17 cellular contexts compared by ENCODE assay signal in genomic region chr4:118221193-118221800, GRCh38.
DNase-seq lines count a peak whose midpoint lies in the region; ATAC-seq and TF ChIP-seq lines count a peak whose summit lies in the region.
"Had no signal": no experiment of that assay in that cellular context is flagged by ENCODE, and none has a peak within 500 bp of the region (broad histone marks: within the 10 kb centered on the region; RNA-seq: fewer than 3 reads in every experiment).

No MANE protein-coding gene starts in this region.

- ATAC-seq in HG03565 (IDR thresholded peaks at IDR 0.05; ENCODE audit: unreplicated experiment) (no peak), HG02759 (IDR thresholded peaks at IDR 0.05; ENCODE audit: unreplicated experiment) (no peak)

- no peak for TF ChIP-seq CTCF in Loucy (conservative IDR thresholded peaks at IDR 0.05; ENCODE audit: low read length)
- no peak for TF ChIP-seq CTCF in smooth muscle cell (IDR thresholded peaks at IDR 0.05; ENCODE audit: borderline replicate concordance, insufficient read depth, poor library complexity, severe bottlenecking)
- no peak for TF ChIP-seq CTCF in RWPE1 (conservative IDR thresholded peaks at IDR 0.05; ENCODE audit: low read depth)

- H3K9ac ChIP-seq in Loucy (ENCODE audit: low read depth, low read length, poor library complexity, severe bottlenecking) (peak overlapping the region; percentile 59), smooth muscle cell (ENCODE audit: low read depth) (no peak overlapping the region)
- H3K9ac ChIP-seq: KMS-11 had no signal

- DNase-seq in EH (ENCODE audit: low read depth), result peak; percentile 13
- DNase-seq in amniotic epithelial cell (ENCODE audit: low read depth), result peak; percentile 37
- no peak for DNase-seq in smooth muscle cell (lab: John Stamatoyannopoulos, UW; ENCODE audit: unreplicated experiment)
- DNase-seq in RWPE1 (ENCODE audit: low spot score), result no peak
- DNase-seq: C1 segment of cervical spinal cord; CD8-positive, alpha-beta memory T cell; DMS79; HCEC 1CT; NCI-H1417 treated with DMSO at 0.1 percent for 48 hours; NCI-H187 treated with DMSO at 0.1 percent for 48 hours; NCI-H226; NCI-H526 treated with DMSO at 0.1 percent for 48 hours; Right ventricle myocardium superior had no signal

- POLR2A ChIA-PET in RWPE1 (lab: Yijun Ruan, JAX; ENCODE audit: low non-redundant PET), result no interaction called here

- H3F3A ChIP-seq in Loucy (ENCODE audit: low read depth) (no peaks in the 10 kb centered on the region), smooth muscle cell (ENCODE audit: low read depth) (no peaks in the 10 kb centered on the region)

- H3K27me3 ChIP-seq in Loucy (ENCODE audit: insufficient read depth, low read length, poor library complexity, severe bottlenecking) (no peaks in the 10 kb centered on the region), smooth muscle cell (ENCODE audit: low read depth) (no peaks in the 10 kb centered on the region)

- H3K4me1 ChIP-seq in Loucy (ENCODE audit: insufficient read depth, low read length, poor library complexity, severe bottlenecking), result peaks cover 31% of the 10 kb centered on the region
- H3K4me1 ChIP-seq in smooth muscle cell (ENCODE audit: low read depth), result no peaks in the 10 kb centered on the region

- WGBS in smooth muscle cell (ENCODE audit: low lambda C conversion rate), result 72% methylated on average over 2 of the region's 2 CpGs

- peak overlapping the region; percentile 68 for H3K4me2 ChIP-seq in Loucy (ENCODE audit: low read depth, low read length, poor library complexity, severe bottlenecking)
- H3K4me2 ChIP-seq in smooth muscle cell, result no peak overlapping the region
- H3K4me2 ChIP-seq: KMS-11 had no signal

- no peaks in the 10 kb centered on the region for H3K9me2 ChIP-seq in Loucy (replicated peaks; ENCODE audit: low read depth, low read length)

- no peaks in the 10 kb centered on the region for H3K79me2 ChIP-seq in Loucy (ENCODE audit: insufficient read depth, low read length)
- no peaks in the 10 kb centered on the region for H3K79me2 ChIP-seq in smooth muscle cell (ENCODE audit: low read depth)

- H3K36me3 ChIP-seq in Loucy (ENCODE audit: insufficient read depth, low read length), result no peaks in the 10 kb centered on the region
- H3K36me3 ChIP-seq in smooth muscle cell (ENCODE audit: low read depth), result no peaks in the 10 kb centered on the region

- H2AFZ ChIP-seq in Loucy (ENCODE audit: low read length), result peak overlapping the region; percentile 50; the same call in 1 of the 2 replicates
- H2AFZ ChIP-seq in smooth muscle cell (ENCODE audit: low read depth), result peak overlapping the region; percentile 62

- CTCF ChIA-PET in RWPE1 (lab: Yijun Ruan, JAX), result no interaction called here

- H3K27ac ChIP-seq in smooth muscle cell (ENCODE audit: low read depth) (no peak overlapping the region), RWPE1 (no peak overlapping the region)
- H3K27ac ChIP-seq: KMS-11 had no signal

- no peaks in the 10 kb centered on the region for H4K20me1 ChIP-seq in Loucy (ENCODE audit: insufficient read depth, low read length, poor library complexity, severe bottlenecking)
- no peaks in the 10 kb centered on the region for H4K20me1 ChIP-seq in smooth muscle cell (ENCODE audit: low read depth)

- H3K9me3 ChIP-seq in Loucy (ENCODE audit: insufficient read depth, low read depth, low read length), result no peaks in the 10 kb centered on the region
- H3K9me3 ChIP-seq in smooth muscle cell (replicated peaks; ENCODE audit: low read depth), result no peaks in the 10 kb centered on the region

- peak overlapping the region; percentile 40 for H3K4me3 ChIP-seq in Loucy (ENCODE audit: low read length, poor library complexity, severe bottlenecking)
- H3K4me3 ChIP-seq in smooth muscle cell, result no peak overlapping the region

Comparison
In these comparisons a context has a peak if more than half of its experiments do, and no peak if none do; other contexts are left out.
1. DNase-seq: peak in EH (single experiment) and amniotic epithelial cell (single experiment); none in smooth muscle cell (single experiment) and RWPE1 (single experiment).